Comparison of ENCODE assay signal across 9 cellular contexts in genomic region chr1:228393268-228393699, GRCh38. TPM values are rescaled to one million over a fixed set of nuclear protein-coding genes. Genes with fewer than 3 reads are reported as not detected.
DNase-seq lines count a peak whose midpoint lies in the region; ATAC-seq and TF ChIP-seq lines count a peak whose summit lies in the region.
"Had no signal": no experiment of that assay in that cellular context is flagged by ENCODE, and none has a peak within 500 bp of the region (broad histone marks: within the 10 kb centered on the region; RNA-seq: fewer than 3 reads in every experiment).

No MANE protein-coding gene starts in this region.

- in situ Hi-C loops in SK-MEL-5 (cut with HindIII; ENCODE audit: low pct_unique_long_range_greater_than_20kb, low sequenced_read_pairs), result no loop called here

- H3K9me3 Mint-ChIP-seq in stimulated activated effector memory CD8-positive, alpha-beta T cell treated with anti-CD3 and anti-CD28 coated beads, Interleukin-12 subunit alpha, Interleukin-12 subunit beta, amount 100 ng/mL, for 72 hours, result no peaks in the 10 kb centered on the region

- ATAC-seq in foreskin keratinocyte, result peak; percentile 63
- ATAC-seq in stimulated activated effector memory CD8-positive, alpha-beta T cell treated with anti-CD3 and anti-CD28 coated beads, Interleukin-12 subunit alpha, Interleukin-12 subunit beta, amount 100 ng/mL, for 72 hours, result no peak

- H3K4me1 ChIP-seq in foreskin keratinocyte, result no peaks in the 10 kb centered on the region
- H3K4me1 ChIP-seq: BLaER1 had no signal

- no peaks in the 10 kb centered on the region for H3K4me1 Mint-ChIP-seq in stimulated activated effector memory CD8-positive, alpha-beta T cell treated with anti-CD3 and anti-CD28 coated beads, Interleukin-12 subunit alpha, Interleukin-12 subunit beta, amount 100 ng/mL, for 72 hours

- peak; percentile 75 for TF ChIP-seq CTCF in foreskin keratinocyte (conservative IDR thresholded peaks at IDR 0.05)

- peaks cover 57% of the 10 kb centered on the region for H3K36me3 Mint-ChIP-seq in stimulated activated effector memory CD8-positive, alpha-beta T cell treated with anti-CD3 and anti-CD28 coated beads, Interleukin-12 subunit alpha, Interleukin-12 subunit beta, amount 100 ng/mL, for 72 hours

- H3K27ac Mint-ChIP-seq in stimulated activated effector memory CD8-positive, alpha-beta T cell treated with anti-CD3 and anti-CD28 coated beads, Interleukin-12 subunit alpha, Interleukin-12 subunit beta, amount 100 ng/mL, for 72 hours, result peak overlapping the region; percentile 34

- no peak overlapping the region for H3K27ac ChIP-seq in foreskin keratinocyte
- H3K27ac ChIP-seq: BLaER1 had no signal

- DNase-seq in NCI-H2227 (lab: John Stamatoyannopoulos, UW; ENCODE audit: unreplicated experiment) (peak; percentile 19), NCI-H2227 treated with DMSO at 0.1 percent for 48 hours (lab: John Stamatoyannopoulos, UW) (no peak), SK-MEL-5 (ENCODE audit: low read depth, low spot score) (peak; percentile 63), foreskin keratinocyte (peak in 1 of 2 donors; percentile 55), NCI-H446 treated with DMSO at 0.1 percent for 48 hours (lab: John Stamatoyannopoulos, UW) (no peak), SIG-M5 treated with dmso at 0.1 percent for 504 hours (lab: John Stamatoyannopoulos, UW; ENCODE audit: unreplicated experiment) (no peak)
- DNase-seq in stimulated activated effector memory CD8-positive, alpha-beta T cell treated with anti-CD3 and anti-CD28 coated beads, Interleukin-12 subunit alpha, Interleukin-12 subunit beta, amount 100 ng/mL, for 72 hours (ENCODE audit: low spot score in 2 of 2), result no peak
- no peak for DNase-seq in stimulated activated naive CD4-positive, alpha-beta T cell treated with Interleukin-2 at 50 U/mL for 16 hours (lab: John Stamatoyannopoulos, UW)

- H3K4me3 Mint-ChIP-seq in stimulated activated effector memory CD8-positive, alpha-beta T cell treated with anti-CD3 and anti-CD28 coated beads, Interleukin-12 subunit alpha, Interleukin-12 subunit beta, amount 100 ng/mL, for 72 hours, result no peak overlapping the region

- no peaks in the 10 kb centered on the region for H3K27me3 ChIP-seq in foreskin keratinocyte
- H3K27me3 ChIP-seq: BLaER1 had no signal

RNA-seq across cellular contexts. Expression of gene TRIM11, which starts 13.4 kb away (rescaled TPM):
- total RNA-seq in SK-MEL-5 (2014; rRNA removed; shearing (Covaris generic)), result 14.7 and 17.0 TPM in 2 replicates
- 41.5 and 45.8 TPM in 2 replicates for polyA plus RNA-seq in SK-MEL-5 (2015; cell fraction: cytosol; rRNA removed)
- polyA plus RNA-seq in SK-MEL-5 (2015; cell fraction: nucleus; rRNA removed), result 53.1 and 63.5 TPM in 2 replicates
- 27.0 and 28.4 TPM in 2 replicates for total RNA-seq in foreskin keratinocyte
- 20.9 and 25.4 TPM in 2 replicates for polyA plus RNA-seq in foreskin keratinocyte

RNA-seq across cellular contexts. Expression of gene TRIM17, which starts 23.4 kb away (rescaled TPM):
- total RNA-seq in SK-MEL-5 (2014; rRNA removed; shearing (Covaris generic)), result not detected in 2 replicates
- not detected in 2 replicates for polyA plus RNA-seq in SK-MEL-5 (2015; cell fraction: cytosol; rRNA removed)
- not detected in 2 replicates for polyA plus RNA-seq in SK-MEL-5 (2015; cell fraction: nucleus; rRNA removed)
- 0.68 and 0.81 TPM in 2 replicates for total RNA-seq in foreskin keratinocyte
- polyA plus RNA-seq in foreskin keratinocyte, result 0.62 and 0.65 TPM in 2 replicates

Comparison
In these comparisons a context has a peak if more than half of its experiments do, and no peak if none do; other contexts are left out.
1. DNase-seq: peak in NCI-H2227 (single experiment) and SK-MEL-5 (single experiment); none in NCI-H2227 treated with DMSO at 0.1 percent for 48 hours (single experiment), stimulated activated effector memory CD8-positive, alpha-beta T cell treated with anti-CD3 and anti-CD28 coated beads, Interleukin-12 subunit alpha, Interleukin-12 subunit beta, amount 100 ng/mL, for 72 hours (0 of 2), NCI-H446 treated with DMSO at 0.1 percent for 48 hours (single experiment), stimulated activated naive CD4-positive, alpha-beta T cell treated with Interleukin-2 at 50 U/mL for 16 hours (single experiment) and SIG-M5 treated with dmso at 0.1 percent for 504 hours (single experiment).